8 cellular contexts compared by ENCODE assay signal in the genomic region with DNA sequence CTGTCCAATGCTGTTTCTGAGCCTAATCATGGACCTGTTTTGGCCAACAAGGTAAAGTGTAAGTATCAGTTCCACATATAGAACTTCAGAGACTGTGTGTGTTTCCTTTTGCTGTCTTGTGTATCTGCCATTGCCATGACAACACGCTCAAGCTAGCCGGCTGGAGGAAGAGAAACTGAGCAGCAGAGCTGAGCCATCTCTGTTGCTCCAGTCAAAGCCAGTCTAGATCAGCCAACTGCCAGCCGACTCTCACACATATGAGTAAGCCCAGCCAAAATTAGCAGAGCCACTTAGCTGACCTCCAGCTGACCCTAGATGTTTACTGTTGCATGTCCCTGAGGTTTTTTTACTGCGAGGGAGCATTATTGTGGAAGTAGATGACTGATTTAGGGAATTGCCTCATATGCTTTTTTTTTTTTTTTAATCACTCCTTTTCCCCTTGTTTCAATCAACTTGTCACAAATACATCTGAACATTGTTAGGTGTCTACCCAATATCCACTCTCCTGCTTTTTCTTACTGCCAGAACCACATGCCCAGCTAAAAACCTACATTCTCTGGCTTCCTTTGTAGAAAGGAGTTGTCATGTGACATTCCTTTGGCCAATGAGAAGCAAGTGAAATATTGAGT.
DNase-seq lines count a peak whose midpoint lies in the region; ATAC-seq, FAIRE-seq and TF ChIP-seq lines count a peak whose summit lies in the region.

No MANE protein-coding gene starts in this region.

- H3F3A ChIP-seq in neural progenitor cell (ENCODE audit: low read depth), result no peaks in the 10 kb centered on the region

- no peaks in the 10 kb centered on the region for H3K27me3 ChIP-seq in neural progenitor cell

- H3K27me3 Mint-ChIP-seq in activated T-cell treated with anti-CD3 and anti-CD28 coated beads, Interleukin-2, amount 50 U/mL, for 72 hours (ENCODE audit: low read depth), result peaks cover 6% of the 10 kb centered on the region
- peaks cover 12% of the 10 kb centered on the region for H3K27me3 Mint-ChIP-seq in neural progenitor cell (ENCODE audit: insufficient read depth, low read depth)

- H4K20me1 ChIP-seq in neural progenitor cell (ENCODE audit: low read depth), result no peaks in the 10 kb centered on the region

- H3K9me3 ChIP-seq in neural progenitor cell (ENCODE audit: low read depth), result no peaks in the 10 kb centered on the region

- no peak overlapping the region for H3K4me2 ChIP-seq in neural progenitor cell

- peak; percentile 99 for FAIRE-seq in GM12892 (lab: Jason Lieb, UNC)

- peak; percentile 42 for DNase-seq in GM12892 (ENCODE audit: insufficient read length)
- DNase-seq in activated T-cell treated with anti-CD3 and anti-CD28 coated beads, Interleukin-2, amount 50 U/mL, for 72 hours, result peak; percentile 59
- peak; percentile 66 for DNase-seq in stimulated activated CD8-positive, alpha-beta memory T cell treated with anti-CD3 and anti-CD28 coated beads, Interleukin-4, amount 100 ng/mL, for 48 hours
- DNase-seq in DMS79 (lab: John Stamatoyannopoulos, UW), result no peak
- no peak for DNase-seq in middle frontal gyrus (ENCODE audit: extremely low spot score, low spot score)
- DNase-seq in neural progenitor cell (ENCODE audit: low spot score), result no peak

- no peak for TF ChIP-seq POLR2A in GM12892 (IDR thresholded peaks at IDR 0.05; ENCODE audit: low read depth, low read length)

- no peaks in the 10 kb centered on the region for H3K36me3 ChIP-seq in neural progenitor cell

- peak overlapping the region in 1 of 2 donors; percentile 17 for H3K4me3 Mint-ChIP-seq in activated T-cell treated with anti-CD3 and anti-CD28 coated beads, Interleukin-2, amount 50 U/mL, for 72 hours
- H3K4me3 Mint-ChIP-seq in neural progenitor cell, result no peak overlapping the region

- peaks cover 10 to 20% of the 10 kb centered on the region in 2 donors for H3K9me3 Mint-ChIP-seq in activated T-cell treated with anti-CD3 and anti-CD28 coated beads, Interleukin-2, amount 50 U/mL, for 72 hours
- peaks cover 14% of the 10 kb centered on the region for H3K9me3 Mint-ChIP-seq in neural progenitor cell

- no peak overlapping the region for H2AFZ ChIP-seq in neural progenitor cell (replicated peaks)

- peaks cover 14% of the 10 kb centered on the region in 2 donors for H3K36me3 Mint-ChIP-seq in activated T-cell treated with anti-CD3 and anti-CD28 coated beads, Interleukin-2, amount 50 U/mL, for 72 hours (ENCODE audit: insufficient read depth in 2 of 2)
- H3K36me3 Mint-ChIP-seq in neural progenitor cell, result no peaks in the 10 kb centered on the region

- no peak for TF ChIP-seq CTCF in neural progenitor cell (IDR thresholded peaks at IDR 0.05)

- no peak overlapping the region for H3K4me3 ChIP-seq in neural progenitor cell

- H3K9ac ChIP-seq in neural progenitor cell, result no peak overlapping the region

- H3K27ac ChIP-seq in neural progenitor cell, result no peak overlapping the region

- H3K79me2 ChIP-seq in neural progenitor cell (ENCODE audit: low read depth), result no peaks in the 10 kb centered on the region

- peaks cover 27% of the 10 kb centered on the region for H3K4me1 Mint-ChIP-seq in activated T-cell treated with anti-CD3 and anti-CD28 coated beads, Interleukin-2, amount 50 U/mL, for 72 hours (ENCODE audit: low read depth)
- peaks cover 14% of the 10 kb centered on the region for H3K4me1 Mint-ChIP-seq in neural progenitor cell

- peak; percentile 89 for ATAC-seq in GM21381 (IDR thresholded peaks at IDR 0.05; ENCODE audit: unreplicated experiment)
- ATAC-seq in HG03520 (IDR thresholded peaks at IDR 0.05; ENCODE audit: unreplicated experiment), result peak; percentile 87
- peak; percentile 78 to 83 for ATAC-seq in activated T-cell treated with anti-CD3 and anti-CD28 coated beads, Interleukin-2, amount 50 U/mL, for 72 hours (replicated peaks in 1 of 2)

- no peaks in the 10 kb centered on the region for H3K4me1 ChIP-seq in neural progenitor cell

- H3K27ac Mint-ChIP-seq in activated T-cell treated with anti-CD3 and anti-CD28 coated beads, Interleukin-2, amount 50 U/mL, for 72 hours, result no peak overlapping the region
- no peak overlapping the region for H3K27ac Mint-ChIP-seq in neural progenitor cell

Comparison
In these comparisons a context has a peak if more than half of its experiments do, and no peak if none do; other contexts are left out.
1. DNase-seq: peak in GM12892 (single experiment), activated T-cell treated with anti-CD3 and anti-CD28 coated beads, Interleukin-2, amount 50 U/mL, for 72 hours (2 of 2) and stimulated activated CD8-positive, alpha-beta memory T cell treated with anti-CD3 and anti-CD28 coated beads, Interleukin-4, amount 100 ng/mL, for 48 hours (single experiment); none in DMS79 (single experiment), middle frontal gyrus (single experiment) and neural progenitor cell (single experiment).
2. Peak in every context shown above with its lines, with median percentiles within 50 percentile points of each other: ATAC-seq.